In the genomic region with DNA sequence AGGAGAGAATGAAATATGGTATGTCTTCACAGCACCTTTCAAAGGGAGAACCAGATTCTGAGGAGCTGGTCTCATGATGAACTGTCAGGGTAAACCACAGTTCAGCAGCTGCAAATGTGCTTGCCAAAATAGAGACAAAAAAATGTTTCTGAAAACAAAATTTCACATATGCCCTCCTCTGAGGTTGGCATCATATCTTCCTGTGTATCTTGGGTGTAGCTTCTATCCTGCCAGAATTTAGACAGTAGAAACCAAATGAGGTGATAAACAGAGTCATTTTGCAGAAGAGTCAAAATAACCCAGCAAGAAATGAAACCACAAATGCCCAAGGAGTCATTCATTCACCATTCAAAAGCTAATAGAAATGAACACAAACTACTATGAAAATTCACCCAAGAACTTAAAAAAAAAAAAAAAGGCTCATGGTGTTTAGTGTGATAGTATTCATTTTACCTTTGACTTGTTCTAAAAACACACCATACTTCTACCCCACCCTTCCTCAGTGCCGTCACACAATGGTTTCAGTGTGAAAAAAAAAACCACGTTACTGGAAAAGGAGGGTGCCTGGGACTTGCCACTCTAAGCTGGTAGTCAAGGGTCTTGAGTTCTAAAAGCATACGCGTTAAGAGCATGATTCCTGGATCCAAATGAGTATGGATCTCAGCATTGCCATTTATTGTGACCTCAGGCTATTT, we compare ENCODE assay signal across 9 cellular contexts. TPM values are rescaled to one million over a fixed set of nuclear protein-coding genes. Genes with fewer than 3 reads are reported as not detected.
A peak's percentile ranks its signal among the peaks of the same experiment; 100 is the strongest.
DNase-seq lines count a peak whose midpoint lies in the region; ATAC-seq and TF ChIP-seq lines count a peak whose summit lies in the region.
"Had no signal": no experiment of that assay in that cellular context is flagged by ENCODE, and none has a peak within 500 bp of the region (broad histone marks: within the 10 kb centered on the region; RNA-seq: fewer than 3 reads in every experiment).

No MANE protein-coding gene starts in this region.

- H3K9me3 Mint-ChIP-seq in naive B cell = no peaks in the 10 kb centered on the region
- H3K9me3 Mint-ChIP-seq: brain had no signal

- H3K27ac ChIP-seq in MM.1S (ENCODE audit: low read length) = peak overlapping the region; percentile 44; the same call in 1 of the 2 replicates

- no peaks in the 10 kb centered on the region for H4K20me1 ChIP-seq in MM.1S (ENCODE audit: insufficient read depth, low read length)

- no peak overlapping the region for H3K9ac ChIP-seq in MM.1S (ENCODE audit: low read length)

- H3K27me3 Mint-ChIP-seq in naive B cell = no peaks in the 10 kb centered on the region

- H3K9me2 ChIP-seq in MM.1S (replicated peaks; ENCODE audit: insufficient read depth, low read length) = no peaks in the 10 kb centered on the region

- peak overlapping the region; percentile 61 for H3K4me2 ChIP-seq in MM.1S (ENCODE audit: low read depth, low read length)

- H3K79me2 ChIP-seq in MM.1S (ENCODE audit: low read length) = no peaks in the 10 kb centered on the region

- no peaks in the 10 kb centered on the region for H3K9me3 ChIP-seq in MM.1S (replicated peaks; ENCODE audit: insufficient read depth, low read length)

- peak overlapping the region; percentile 63 to 88 (median 78) for H3K4me3 Mint-ChIP-seq in naive B cell
- H3K4me3 Mint-ChIP-seq: brain had no signal

- H3K27ac Mint-ChIP-seq in naive B cell = peak overlapping the region in 5 of 6 donors; percentile 88 to 99 (median 97)
- H3K27ac Mint-ChIP-seq: brain had no signal

- peak overlapping the region; percentile 21 for H3K4me3 ChIP-seq in MM.1S (ENCODE audit: low read length)

- peak; percentile 28 for ATAC-seq in GM18858 (IDR thresholded peaks at IDR 0.05; ENCODE audit: unreplicated experiment)
- peak; percentile 37 for ATAC-seq in HG02571 (IDR thresholded peaks at IDR 0.05; ENCODE audit: unreplicated experiment)
- peak; percentile 71 to 76 for ATAC-seq in naive B cell (ENCODE audit: low read depth in 2 of 2)
- ATAC-seq in GM19395 (IDR thresholded peaks at IDR 0.05; ENCODE audit: unreplicated experiment) = no peak
- ATAC-seq in HG03565 (IDR thresholded peaks at IDR 0.05; ENCODE audit: unreplicated experiment) = no peak

- peaks cover 56% of the 10 kb centered on the region for H3K4me1 ChIP-seq in MM.1S (ENCODE audit: low read length)

- H3K36me3 Mint-ChIP-seq in naive B cell = peaks cover 45 to 46% of the 10 kb centered on the region in 2 donors
- H3K36me3 Mint-ChIP-seq: brain had no signal

- no peak for TF ChIP-seq CTCF in MM.1S (IDR thresholded peaks at IDR 0.05; ENCODE audit: low read length)

- no peak overlapping the region for H2AFZ ChIP-seq in MM.1S (ENCODE audit: low read length)

- peaks cover 72 to 86% (median 73%) of the 10 kb centered on the region in 3 donors for H3K4me1 Mint-ChIP-seq in naive B cell
- H3K4me1 Mint-ChIP-seq: brain had no signal

- peaks cover 31% of the 10 kb centered on the region for H3F3A ChIP-seq in MM.1S (ENCODE audit: insufficient read depth, low read length)

- no peaks in the 10 kb centered on the region for H3K36me3 ChIP-seq in MM.1S (replicated peaks; ENCODE audit: insufficient read depth, low read length)

- H3K27me3 ChIP-seq in MM.1S (replicated peaks; ENCODE audit: insufficient read depth, low read length) = peaks cover 17% of the 10 kb centered on the region

- DNase-seq in MM.1S = peak; percentile 81
- peak; percentile 80 for DNase-seq in naive B cell
- no peak for DNase-seq in DMS153 treated with DMSO at 0.1 percent for 48 hours (lab: John Stamatoyannopoulos, UW; ENCODE audit: unreplicated experiment)
- DNase-seq: NCI-H510A had no signal

RNA-seq across cellular contexts. Expression of a gene that starts 18.5 kb away (rescaled TPM):
- polyA plus RNA-seq in naive B cell (ENCODE audit: low read depth in 6 of 6) = 1,000 to 10,000 TPM; 1,749 to 3,838 (median 2,128) TPM

RNA-seq across cellular contexts. Expression of a gene that starts 41.0 kb away (rescaled TPM):
- polyA plus RNA-seq in naive B cell (ENCODE audit: low read depth in 6 of 6) = under 1 TPM in 1 of 6 donors, not detected in 5; 0.09 TPM

Comparison
In these comparisons a context has a peak if more than half of its experiments do, and no peak if none do; other contexts are left out.
1. ATAC-seq: peak in GM18858 (single experiment), HG02571 (single experiment) and naive B cell (2 of 2); none in GM19395 (single experiment) and HG03565 (single experiment).